16 cellular contexts compared by ENCODE assay signal in genomic region chr1:155697046-155697445, GRCh38. TPM values are rescaled to one million over a fixed set of nuclear protein-coding genes. Genes with fewer than 3 reads are reported as not detected.
DNase-seq lines count a peak whose midpoint lies in the region; ATAC-seq and TF ChIP-seq lines count a peak whose summit lies in the region.
"Had no signal": no experiment of that assay in that cellular context is flagged by ENCODE, and none has a peak within 500 bp of the region (broad histone marks: within the 10 kb centered on the region; RNA-seq: fewer than 3 reads in every experiment).

No MANE protein-coding gene starts in this region.

- no peak for TF ChIP-seq POLR2A in spleen (IDR thresholded peaks at IDR 0.05)

- BruUV-seq in Caco-2 (replicated peaks; lab: Mats Ljungman, UMichigan) = no TSS peak

- no peak for ATAC-seq in effector memory CD8-positive, alpha-beta T cell (replicated peaks)

- H3K27ac ChIP-seq in HEK293 (ENCODE audit: extremely low read depth, low read depth, low read length) (no peak overlapping the region), spleen (no peak overlapping the region)
- H3K27ac ChIP-seq: HL-60 had no signal

- H3K4me3 ChIP-seq in Caco-2 (ENCODE audit: low read depth, low read length) (no peak overlapping the region), HEK293 (ENCODE audit: low read depth, low read length) (no peak overlapping the region), spleen (no peak overlapping the region)
- H3K4me3 ChIP-seq: HAP-1 had no signal

- CTCF ChIA-PET in Caco-2 (lab: Charles Lee) = no interaction called here
- CTCF ChIA-PET in HEK293 (lab: Yijun Ruan, JAX) = no interaction called here

- WGBS in spleen, 5 donors = 91 to 99% (median 95%) methylated on average over 10 of the region's 10 CpGs

- POLR2A ChIA-PET in Caco-2 (lab: Charles Lee) = no interaction called here
- POLR2A ChIA-PET in HEK293 (lab: Yijun Ruan, JAX) = no interaction called here

- no peak for TF ChIP-seq CTCF in Caco-2 (IDR thresholded peaks at IDR 0.05; ENCODE audit: insufficient read depth in 1 of 2, low read depth in 1 of 2, low read length in 1 of 2, severe bottlenecking in 1 of 2, unreplicated experiment in 1 of 2)
- no peak for TF ChIP-seq CTCF in HEK293 (tag by site-specific recombination; IDR thresholded peaks at IDR 0.05)
- TF ChIP-seq CTCF in chondrocyte (IDR thresholded peaks at IDR 0.05) = no peak
- no peak for TF ChIP-seq CTCF in progenitor cell of endocrine pancreas (IDR thresholded peaks at IDR 0.05; ENCODE audit: unreplicated experiment)
- TF ChIP-seq CTCF in spleen (IDR thresholded peaks at IDR 0.05 in 8 of 11, conservative IDR thresholded peaks at IDR 0.05 in 3 of 11) = no peak

- H3K4me1 ChIP-seq in Caco-2 (peaks cover 23% of the 10 kb centered on the region), HEK293 (ENCODE audit: control insufficient read depth, insufficient read depth, low read length) (no peaks in the 10 kb centered on the region), spleen (peaks cover 0 to 54% (median 12%) of the 10 kb centered on the region in 6 donors)
- H3K4me1 ChIP-seq: HAP-1 had no signal

- peaks cover 71% of the 10 kb centered on the region for H3K36me3 Mint-ChIP-seq in Caco-2 (ENCODE audit: insufficient read depth, unreplicated experiment)
- peaks cover 2% of the 10 kb centered on the region for H3K36me3 Mint-ChIP-seq in chondrocyte (ENCODE audit: low read depth)
- peaks cover 40% of the 10 kb centered on the region for H3K36me3 Mint-ChIP-seq in progenitor cell of endocrine pancreas (ENCODE audit: insufficient read depth)
- H3K36me3 Mint-ChIP-seq in effector memory CD8-positive, alpha-beta T cell (ENCODE audit: insufficient read depth) = no peaks in the 10 kb centered on the region

- H3K36me3 ChIP-seq in Caco-2 (ENCODE audit: control insufficient read depth, insufficient read depth, low read length) = no peaks in the 10 kb centered on the region
- peaks cover 0 to 22% of the 10 kb centered on the region in 2 experiments; a peak in 1 of 3 replicates for H3K36me3 ChIP-seq in HEK293 (ENCODE audit: control insufficient read depth in 2 of 2, insufficient read depth in 1 of 2, low read length in 2 of 2)
- H3K36me3 ChIP-seq in spleen = peaks cover 0 to 13% (median 2%) of the 10 kb centered on the region in 6 donors

- H3K9me3 ChIP-seq in Caco-2 (peaks cover 25% of the 10 kb centered on the region), HEK293 (ENCODE audit: control insufficient read depth, insufficient read depth, low read depth, low read length) (no peaks in the 10 kb centered on the region), spleen (peaks cover 0 to 3% (median 0%) of the 10 kb centered on the region in 8 donors)
- H3K9me3 ChIP-seq: HAP-1 had no signal

- peaks cover 23% of the 10 kb centered on the region for H3K4me1 Mint-ChIP-seq in Caco-2 (ENCODE audit: low read depth, unreplicated experiment)
- peaks cover 33% of the 10 kb centered on the region for H3K4me1 Mint-ChIP-seq in chondrocyte (ENCODE audit: low read depth)
- H3K4me1 Mint-ChIP-seq in progenitor cell of endocrine pancreas (ENCODE audit: low read depth) = peaks cover 14% of the 10 kb centered on the region
- H3K4me1 Mint-ChIP-seq in effector memory CD8-positive, alpha-beta T cell (ENCODE audit: low read depth in 2 of 2) = peaks cover 27 to 50% of the 10 kb centered on the region in 2 donors

- DNase-seq in Caco-2 (no peak), chondrocyte (ENCODE audit: low spot score) (no peak), progenitor cell of endocrine pancreas (ENCODE audit: low spot score, unreplicated experiment) (no peak), spleen (no peak), NCI-H2081 treated with DMSO at 0.1 percent for 48 hours (lab: John Stamatoyannopoulos, UW) (no peak)
- DNase-seq in effector memory CD8-positive, alpha-beta T cell = no peak
- DNase-seq: C1 segment of cervical spinal cord; CD4-positive, alpha-beta T cell; DMS153; DMS79 treated with DMSO at 0.1 percent for 48 hours; EL; GOT3 had no signal

- H3K27ac Mint-ChIP-seq in Caco-2 (ENCODE audit: unreplicated experiment) (peak overlapping the region; percentile 94), chondrocyte (ENCODE audit: unreplicated experiment) (peak overlapping the region; percentile 30), progenitor cell of endocrine pancreas (peak overlapping the region; percentile 73)
- H3K27ac Mint-ChIP-seq in effector memory CD8-positive, alpha-beta T cell = peak overlapping the region in 1 of 2 donors; percentile 58
- H3K27ac Mint-ChIP-seq: B cell; CD4-positive, alpha-beta T cell had no signal

- intact Hi-C loops in Caco-2 (cut with micrococcal nuclease; ENCODE audit: unreplicated experiment) = no loop called here
- intact Hi-C loops in spleen (cut with DNase I; ENCODE audit: low total_unique reads) = no loop called here

- H3K4me3 Mint-ChIP-seq in Caco-2 (ENCODE audit: unreplicated experiment) (peak overlapping the region; percentile 6), chondrocyte (ENCODE audit: unreplicated experiment) (no peak overlapping the region), progenitor cell of endocrine pancreas (ENCODE audit: low read depth) (no peak overlapping the region)
- H3K4me3 Mint-ChIP-seq in effector memory CD8-positive, alpha-beta T cell = no peak overlapping the region
- H3K4me3 Mint-ChIP-seq: B cell had no signal

- no peaks in the 10 kb centered on the region for H3K27me3 Mint-ChIP-seq in Caco-2 (ENCODE audit: insufficient read depth, unreplicated experiment)
- H3K27me3 Mint-ChIP-seq in chondrocyte (ENCODE audit: low read depth) = no peaks in the 10 kb centered on the region
- H3K27me3 Mint-ChIP-seq in progenitor cell of endocrine pancreas = no peaks in the 10 kb centered on the region
- no peaks in the 10 kb centered on the region for H3K27me3 Mint-ChIP-seq in effector memory CD8-positive, alpha-beta T cell
- H3K27me3 Mint-ChIP-seq: B cell; CD4-positive, alpha-beta T cell had no signal

- peaks cover 20% of the 10 kb centered on the region for H3K9me3 Mint-ChIP-seq in Caco-2 (ENCODE audit: unreplicated experiment)
- no peaks in the 10 kb centered on the region for H3K9me3 Mint-ChIP-seq in chondrocyte (ENCODE audit: low read depth)
- peaks cover 29% of the 10 kb centered on the region for H3K9me3 Mint-ChIP-seq in progenitor cell of endocrine pancreas (ENCODE audit: low read depth)
- no peaks in the 10 kb centered on the region for H3K9me3 Mint-ChIP-seq in effector memory CD8-positive, alpha-beta T cell
- H3K9me3 Mint-ChIP-seq: CD4-positive, alpha-beta T cell had no signal

- no peaks in the 10 kb centered on the region for H3K27me3 ChIP-seq in Caco-2 (replicated peaks; ENCODE audit: control insufficient read depth, insufficient read depth, low read length)
- no peaks in the 10 kb centered on the region for H3K27me3 ChIP-seq in spleen (replicated peaks in 1 of 7)

TF ChIP-seq in HEK293, 187 proteins besides CTCF, POLR2A, EP300 and RAD21:
- TF ChIP-seq ZFP3 (tag by site-specific recombination; IDR thresholded peaks at IDR 0.05; ENCODE audit: low read depth) (no peak), ZNF140 (tag by site-specific recombination; IDR thresholded peaks at IDR 0.05) (peak; percentile 43; the same call in 1 of the 2 replicates), ZNF449 (tag by site-specific recombination; IDR thresholded peaks at IDR 0.05) (peak; percentile 83), ZNF148 (tag by site-specific recombination; IDR thresholded peaks at IDR 0.05; ENCODE audit: borderline replicate concordance) (no peak)

RNA-seq across cellular contexts. Expression of gene DAP3, which starts 8.2 kb away (rescaled TPM):
- 165 and 185 TPM in 2 replicates for total RNA-seq in Caco-2 (2022)
- 64.8 to 70.6 TPM (median 65.4 TPM) in 3 replicates for total RNA-seq in chondrocyte
- total RNA-seq in progenitor cell of endocrine pancreas = 121 and 126 TPM in 2 replicates
- 100 to 1,000 TPM in 4 of 7 donors, 10 to 100 TPM in 3; 87.3 to 150 (median 100) TPM for total RNA-seq in spleen
- polyA plus RNA-seq in spleen = 100 to 1,000 TPM in 1 of 3 donors, 10 to 100 TPM in 2; 90.4 to 135 (median 98.6) TPM

RNA-seq across cellular contexts. Expression of gene YY1AP1, which starts 8.5 kb away (rescaled TPM):
- 61.1 and 63.0 TPM in 2 replicates for total RNA-seq in Caco-2 (2022)
- total RNA-seq in chondrocyte = 40.8 to 45.0 TPM (median 41.9 TPM) in 3 replicates
- 54.6 and 56.2 TPM in 2 replicates for total RNA-seq in progenitor cell of endocrine pancreas
- 100 to 1,000 TPM in 2 of 7 donors, 10 to 100 TPM in 5; 73.8 to 145 (median 87.4) TPM for total RNA-seq in spleen
- polyA plus RNA-seq in spleen = 10 to 100 TPM; 21.9 to 35.6 (median 34.2) TPM
